In genomic region chr2:230976671-230977171, GRCh38 we compare ENCODE assay signal across 22 cellular contexts. TPM values are rescaled to one million over a fixed set of nuclear protein-coding genes. Genes with fewer than 3 reads are reported as not detected.
DNase-seq lines count a peak whose midpoint lies in the region; ATAC-seq, FAIRE-seq and TF ChIP-seq lines count a peak whose summit lies in the region.
"Had no signal": no experiment of that assay in that cellular context is flagged by ENCODE, and none has a peak within 500 bp of the region (broad histone marks: within the 10 kb centered on the region; RNA-seq: fewer than 3 reads in every experiment).

No MANE protein-coding gene starts in this region.

- peaks cover 3% of the 10 kb centered on the region for H3K36me3 Mint-ChIP-seq in CD4-positive, CD25-positive, alpha-beta regulatory T cell

- peak overlapping the region in 2 of 3 donors; percentile 52 to 55 for H3K27ac Mint-ChIP-seq in CD4-positive, CD25-positive, alpha-beta regulatory T cell

- no peak overlapping the region for H3K27ac ChIP-seq in CD4-positive, CD25-positive, alpha-beta regulatory T cell (ENCODE audit: insufficient read depth, low read length, poor library complexity, severe bottlenecking)
- H3K27ac ChIP-seq in coronary artery, result no peak overlapping the region
- H3K27ac ChIP-seq: gastroesophageal sphincter, upper lobe of left lung had no signal

- DNase-seq in CD4-positive, CD25-positive, alpha-beta regulatory T cell, result no peak
- DNase-seq in KBM-7 (peak; percentile 28), coronary artery (ENCODE audit: low spot score) (peak; percentile 41), D721Med (ENCODE audit: insufficient read length, low spot score) (no peak), islet precursor cell (no peak), cerebellar nuclear complex (lab: John Stamatoyannopoulos, UW) (no peak)
- no peak for DNase-seq in activated effector memory CD4-positive, alpha-beta T cell treated with Interleukin-2 at 50 U/mL for 16 hours
- DNase-seq: activated T-cell treated with anti-CD3 and anti-CD28 coated beads, Interleukin-2, amount 50 U/mL, for 1 hour; amygdala; DMS53; mammary epithelial cell; NCI-H2081; NCI-H774; nucleus accumbens; RPMI8226; stimulated activated CD4-positive, alpha-beta T cell treated with anti-CD3 and anti-CD28 coated beads, Interleukin-4, amount 100 ng/mL, for 1 hour; upper lobe of left lung had no signal

- no peaks in the 10 kb centered on the region for H3K36me3 ChIP-seq in CD4-positive, CD25-positive, alpha-beta regulatory T cell (ENCODE audit: control insufficient read depth, insufficient read depth, low read length)
- H3K36me3 ChIP-seq: gastroesophageal sphincter, upper lobe of left lung had no signal

- H3K4me3 Mint-ChIP-seq in CD4-positive, CD25-positive, alpha-beta regulatory T cell, result no peak overlapping the region

- no peak for FAIRE-seq in D721Med (lab: Jason Lieb, UNC)

- TF ChIP-seq CTCF in coronary artery (IDR thresholded peaks at IDR 0.05) (no peak), D721Med (IDR thresholded peaks at IDR 0.05; ENCODE audit: insufficient read depth, missing control alignments) (no peak)

- peaks cover 33% of the 10 kb centered on the region for H3K27me3 Mint-ChIP-seq in CD4-positive, CD25-positive, alpha-beta regulatory T cell

- no peak overlapping the region for H3K4me3 ChIP-seq in CD4-positive, CD25-positive, alpha-beta regulatory T cell (ENCODE audit: low read depth, low read length)
- no peak overlapping the region for H3K4me3 ChIP-seq in coronary artery
- H3K4me3 ChIP-seq: gastroesophageal sphincter, upper lobe of left lung had no signal

- in situ Hi-C loops in KBM-7 (cut with MboI; ENCODE audit: low pct_unique_long_range_greater_than_20kb, low sequenced_read_pairs), result loop anchor here (25.0 kb wide), 1 partner anchor 139 kb away; no protein-coding TSS in a partner anchor

- peaks cover 17 to 56% (median 35%) of the 10 kb centered on the region in 4 donors for H3K4me1 Mint-ChIP-seq in CD4-positive, CD25-positive, alpha-beta regulatory T cell

- H3K27me3 ChIP-seq in CD4-positive, CD25-positive, alpha-beta regulatory T cell (ENCODE audit: control insufficient read depth, insufficient read depth, low read length), result no peaks in the 10 kb centered on the region
- H3K27me3 ChIP-seq: upper lobe of left lung had no signal

- H3K9me3 ChIP-seq in CD4-positive, CD25-positive, alpha-beta regulatory T cell (ENCODE audit: control insufficient read depth in 2 of 2, low read length in 2 of 2), result no peaks in the 10 kb centered on the region
- H3K9me3 ChIP-seq: gastroesophageal sphincter, upper lobe of left lung had no signal

- H3K9me3 Mint-ChIP-seq in CD4-positive, CD25-positive, alpha-beta regulatory T cell, result peaks cover 0 to 3% (median 0%) of the 10 kb centered on the region in 7 donors

- peaks cover 20% of the 10 kb centered on the region for H3K4me1 ChIP-seq in CD4-positive, CD25-positive, alpha-beta regulatory T cell (ENCODE audit: control insufficient read depth, insufficient read depth, low read length, poor library complexity, severe bottlenecking)
- H3K4me1 ChIP-seq: gastroesophageal sphincter, upper lobe of left lung had no signal

- no peak for ATAC-seq in CD4-positive, CD25-positive, alpha-beta regulatory T cell (ENCODE audit: low read depth in 2 of 2)
- peak; percentile 26 for ATAC-seq in GM18511 (IDR thresholded peaks at IDR 0.05; ENCODE audit: unreplicated experiment)
- ATAC-seq: gastroesophageal sphincter had no signal

RNA-seq across cellular contexts. Expression of gene SPATA3, which starts 19.2 kb away (rescaled TPM):
- total RNA-seq in CD4-positive, CD25-positive, alpha-beta regulatory T cell, result 0.72 TPM
- not detected for polyA plus RNA-seq in CD4-positive, CD25-positive, alpha-beta regulatory T cell
- total RNA-seq: gastroesophageal sphincter; HT-29; M059J; mammary epithelial cell; T-helper 1 cell treated with Interleukin-12 subunit alpha and Interleukin-12 subunit beta and Interleukin-4 antibody, amounts not matched to agents 30 ng/mL and 1 ng/mL, for 36 hours; upper lobe of left lung had no signal
- polyA plus RNA-seq: mammary epithelial cell had no signal

RNA-seq across cellular contexts. Expression of gene GPR55, which starts 51.7 kb away (rescaled TPM):
- total RNA-seq in CD4-positive, CD25-positive, alpha-beta regulatory T cell, result 24.4 TPM
- polyA plus RNA-seq in CD4-positive, CD25-positive, alpha-beta regulatory T cell, result 1 to 10 TPM; 1.6 to 7.1 (median 4.0) TPM
- total RNA-seq: HT-29, M059J, mammary epithelial cell had no signal
- polyA plus RNA-seq: mammary epithelial cell had no signal

Comparison
In these comparisons a context has a peak if more than half of its experiments do, and no peak if none do; other contexts are left out.
1. DNase-seq: peak in KBM-7 (single experiment) and coronary artery (single experiment); none in CD4-positive, CD25-positive, alpha-beta regulatory T cell (0 of 3), activated effector memory CD4-positive, alpha-beta T cell treated with Interleukin-2 at 50 U/mL for 16 hours (single experiment), D721Med (single experiment), islet precursor cell (single experiment) and cerebellar nuclear complex (0 of 2).